In genomic region chr2:159118859-159119510, GRCh38 we compare ENCODE assay signal across 11 cellular contexts.
DNase-seq lines count a peak whose midpoint lies in the region; ATAC-seq and TF ChIP-seq lines count a peak whose summit lies in the region.
"Had no signal": no experiment of that assay in that cellular context is flagged by ENCODE, and none has a peak within 500 bp of the region (broad histone marks: within the 10 kb centered on the region; RNA-seq: fewer than 3 reads in every experiment).

No MANE protein-coding gene starts in this region.

- peaks cover 47% of the 10 kb centered on the region for H3K4me1 Mint-ChIP-seq in HFFc6 (ENCODE audit: low read depth)
- H3K4me1 Mint-ChIP-seq in stimulated activated naive CD8-positive, alpha-beta T cell treated with anti-CD3 and anti-CD28 coated beads, Interleukin-15, amount 100 ng/mL, for 72 hours = peaks cover 11% of the 10 kb centered on the region
- no peaks in the 10 kb centered on the region for H3K4me1 Mint-ChIP-seq in activated T-helper 17 cell treated with anti-CD3 and anti-CD28 coated beads, Interleukin-2, amount 50 U/mL, for 72 hours

- H3K4me3 Mint-ChIP-seq in HFFc6 = no peak overlapping the region
- no peak overlapping the region for H3K4me3 Mint-ChIP-seq in stimulated activated naive CD8-positive, alpha-beta T cell treated with anti-CD3 and anti-CD28 coated beads, Interleukin-15, amount 100 ng/mL, for 72 hours
- no peak overlapping the region for H3K4me3 Mint-ChIP-seq in activated T-helper 17 cell treated with anti-CD3 and anti-CD28 coated beads, Interleukin-2, amount 50 U/mL, for 72 hours
- H3K4me3 Mint-ChIP-seq: activated naive CD4-positive, alpha-beta T cell treated with anti-CD3 and anti-CD28 coated beads for 36 hours; stimulated activated naive B cell treated with anti-CD40 and anti-IgM and Interleukin-4, amounts not matched to agents 10 μg/mL and 1 μg/mL and 100 μg/mL, for 72 hours had no signal

- peaks cover 1% of the 10 kb centered on the region; the same call in 1 of the 2 replicates for H3K27me3 Mint-ChIP-seq in HFFc6 (ENCODE audit: insufficient read depth)
- no peaks in the 10 kb centered on the region for H3K27me3 Mint-ChIP-seq in stimulated activated naive CD8-positive, alpha-beta T cell treated with anti-CD3 and anti-CD28 coated beads, Interleukin-15, amount 100 ng/mL, for 72 hours
- no peaks in the 10 kb centered on the region for H3K27me3 Mint-ChIP-seq in activated T-helper 17 cell treated with anti-CD3 and anti-CD28 coated beads, Interleukin-2, amount 50 U/mL, for 72 hours
- H3K27me3 Mint-ChIP-seq: stimulated activated naive B cell treated with anti-CD40 and anti-IgM and Interleukin-4, amounts not matched to agents 10 μg/mL and 1 μg/mL and 100 μg/mL, for 72 hours had no signal

- ATAC-seq in SK-N-SH treated with all-trans-retinoic acid at 6 μM for 48 hours = 0 out of 3 replicates have a peak, but pooled peaks have one; percentile 8
- ATAC-seq in stimulated activated naive CD8-positive, alpha-beta T cell treated with anti-CD3 and anti-CD28 coated beads, Interleukin-15, amount 100 ng/mL, for 72 hours = no peak
- ATAC-seq in activated T-helper 17 cell treated with anti-CD3 and anti-CD28 coated beads, Interleukin-2, amount 50 U/mL, for 72 hours (replicated peaks) = no peak

- H3K27ac ChIP-seq in C4-2B = peak overlapping the region; percentile 5
- H3K27ac ChIP-seq: epithelial cell of prostate had no signal

- DNase-seq in HFFc6 (no peak), left kidney (ENCODE audit: low read depth, low spot score) (peak; percentile 79), COR-L47 (lab: John Stamatoyannopoulos, UW) (no peak), glomerular visceral epithelial cell (ENCODE audit: extremely low spot score) (no peak)
- no peak for DNase-seq in stimulated activated naive CD8-positive, alpha-beta T cell treated with anti-CD3 and anti-CD28 coated beads, Interleukin-15, amount 100 ng/mL, for 72 hours

- no peak overlapping the region; the same call in 1 of the 2 replicates for H3K27ac Mint-ChIP-seq in HFFc6
- no peak overlapping the region for H3K27ac Mint-ChIP-seq in stimulated activated naive CD8-positive, alpha-beta T cell treated with anti-CD3 and anti-CD28 coated beads, Interleukin-15, amount 100 ng/mL, for 72 hours
- no peak overlapping the region for H3K27ac Mint-ChIP-seq in activated T-helper 17 cell treated with anti-CD3 and anti-CD28 coated beads, Interleukin-2, amount 50 U/mL, for 72 hours
- H3K27ac Mint-ChIP-seq: activated naive CD4-positive, alpha-beta T cell treated with anti-CD3 and anti-CD28 coated beads for 36 hours; stimulated activated naive B cell treated with anti-CD40 and anti-IgM and Interleukin-4, amounts not matched to agents 10 μg/mL and 1 μg/mL and 100 μg/mL, for 72 hours had no signal

- peaks cover 20% of the 10 kb centered on the region for H3K36me3 Mint-ChIP-seq in HFFc6 (ENCODE audit: low read depth)
- H3K36me3 Mint-ChIP-seq in activated T-helper 17 cell treated with anti-CD3 and anti-CD28 coated beads, Interleukin-2, amount 50 U/mL, for 72 hours (ENCODE audit: low read depth) = no peaks in the 10 kb centered on the region
- H3K36me3 Mint-ChIP-seq: stimulated activated naive B cell treated with anti-CD40 and anti-IgM and Interleukin-4, amounts not matched to agents 10 μg/mL and 1 μg/mL and 100 μg/mL, for 72 hours had no signal

- TF ChIP-seq CTCF in C4-2B (conservative IDR thresholded peaks at IDR 0.05) (peak; percentile 68), HFFc6 (IDR thresholded peaks at IDR 0.05) (peak; percentile 42; the same call in 1 of the 2 replicates)

- no peaks in the 10 kb centered on the region for H3K9me3 Mint-ChIP-seq in HFFc6
- no peaks in the 10 kb centered on the region for H3K9me3 Mint-ChIP-seq in stimulated activated naive CD8-positive, alpha-beta T cell treated with anti-CD3 and anti-CD28 coated beads, Interleukin-15, amount 100 ng/mL, for 72 hours
- no peaks in the 10 kb centered on the region for H3K9me3 Mint-ChIP-seq in activated T-helper 17 cell treated with anti-CD3 and anti-CD28 coated beads, Interleukin-2, amount 50 U/mL, for 72 hours
- H3K9me3 Mint-ChIP-seq: activated naive CD4-positive, alpha-beta T cell treated with anti-CD3 and anti-CD28 coated beads for 36 hours; stimulated activated naive B cell treated with anti-CD40 and anti-IgM and Interleukin-4, amounts not matched to agents 10 μg/mL and 1 μg/mL and 100 μg/mL, for 72 hours had no signal

TF ChIP-seq in SK-N-SH treated with all-trans-retinoic acid at 6 μM for 48 hours, 23 proteins besides CTCF, POLR2A, EP300 and RAD21:
- TF ChIP-seq ZFP3 (CRISPR knock-in tag; IDR thresholded peaks at IDR 0.05) (no peak), GLIS3 (CRISPR knock-in tag; IDR thresholded peaks at IDR 0.05) (peak; percentile 30; the same call in 1 of the 2 replicates)
